Comparison of ENCODE assay signal across 9 cellular contexts in genomic region chr6:31356946-31357466, GRCh38. TPM values are rescaled to one million over a fixed set of nuclear protein-coding genes. Genes with fewer than 3 reads are reported as not detected.
DNase-seq lines count a peak whose midpoint lies in the region; ATAC-seq and TF ChIP-seq lines count a peak whose summit lies in the region.
"Had no signal": no experiment of that assay in that cellular context is flagged by ENCODE, and none has a peak within 500 bp of the region (broad histone marks: within the 10 kb centered on the region; RNA-seq: fewer than 3 reads in every experiment).

TSS of gene HLA-B (minus strand) at chr6:31357179. CDS start at chr6:31357158, 21 bp downstream.

- under 1% methylated on average over 12 of the region's 39 CpGs for WGBS in esophagus muscularis mucosa

- intact Hi-C loops in esophagus muscularis mucosa (cut with DNase I), result no loop called here

- H3K27me3 ChIP-seq in BJ (ENCODE audit: control insufficient read depth, insufficient read depth, low read length) (peaks cover 5% of the 10 kb centered on the region), OCI-LY3 (ENCODE audit: low read depth, low read length) (no peaks in the 10 kb centered on the region), esophagus muscularis mucosa (no peaks in the 10 kb centered on the region), mucosa of stomach (ENCODE audit: control insufficient read depth, insufficient read depth, low read length) (peaks cover 3% of the 10 kb centered on the region)

- POLR2A ChIA-PET in BJ (lab: Charles Lee), result no interaction called here

- peak within 1 kb of the TSS; percentile 99 for H3K9ac ChIP-seq in OCI-LY3 (ENCODE audit: low read length)
- peak within 1 kb of the TSS; percentile 99 for H3K9ac ChIP-seq in mucosa of stomach (ENCODE audit: low read length)

- TF ChIP-seq CTCF in BJ (IDR thresholded peaks at IDR 0.05; ENCODE audit: insufficient read depth, low read depth, low read length), result no peak; the same call in 1 of the 2 replicates
- no peak for TF ChIP-seq CTCF in OCI-LY3 (IDR thresholded peaks at IDR 0.05; ENCODE audit: low read depth, low read length)
- TF ChIP-seq CTCF in esophagus muscularis mucosa (IDR thresholded peaks at IDR 0.05), result no peak

- DNase-seq in BJ (ENCODE audit: low read depth), result peak; percentile 49
- peak; percentile 67 to 72 for DNase-seq in activated T-cell treated with anti-CD3 and anti-CD28 coated beads, Interleukin-2, amount 50 U/mL, for 48 hours
- peak; percentile 97 for DNase-seq in esophagus muscularis mucosa (ENCODE audit: extremely low spot score)
- DNase-seq in stimulated activated CD8-positive, alpha-beta memory T cell treated with anti-CD3 and anti-CD28 coated beads, Interleukin-7, amount 100 ng/mL, for 1 hour (ENCODE audit: low read depth in 2 of 2), result peak; percentile 46 to 55

- peaks cover 26% of the 10 kb centered on the region for H3K79me2 ChIP-seq in OCI-LY3 (ENCODE audit: low read length)

- ATAC-seq in HG03354 (IDR thresholded peaks at IDR 0.05; ENCODE audit: poor library complexity, severe bottlenecking, unreplicated experiment), result peak; percentile 84

- H3K4me1 ChIP-seq in OCI-LY3 (ENCODE audit: low read length) (peaks cover 30% of the 10 kb centered on the region), esophagus muscularis mucosa (peaks cover 8 to 20% (median 16%) of the 10 kb centered on the region in 4 donors), mucosa of stomach (ENCODE audit: control insufficient read depth, insufficient read depth, low read length) (peaks cover 19% of the 10 kb centered on the region)

- peak within 1 kb of the TSS; percentile 99 for H3K4me2 ChIP-seq in OCI-LY3 (ENCODE audit: low read length)

- peaks cover 38% of the 10 kb centered on the region for H4K20me1 ChIP-seq in OCI-LY3 (ENCODE audit: insufficient read depth, low read length)

- H3K27ac ChIP-seq in OCI-LY3 (ENCODE audit: low read length), result peak within 1 kb of the TSS; percentile 77
- peak within 1 kb of the TSS; percentile 75 to 93 (median 83) for H3K27ac ChIP-seq in esophagus muscularis mucosa (replicated peaks in 1 of 4)
- H3K27ac ChIP-seq: VCaP had no signal

- TF ChIP-seq EP300 in esophagus muscularis mucosa (IDR thresholded peaks at IDR 0.05), result no peak

- peak within 1 kb of the TSS; percentile 58; the same call in 1 of the 2 replicates for H2AFZ ChIP-seq in OCI-LY3 (ENCODE audit: low read depth, low read length)

- no peaks in the 10 kb centered on the region for H3K9me3 ChIP-seq in OCI-LY3 (ENCODE audit: insufficient read depth, low read length)
- no peaks in the 10 kb centered on the region for H3K9me3 ChIP-seq in esophagus muscularis mucosa
- no peaks in the 10 kb centered on the region for H3K9me3 ChIP-seq in mucosa of stomach (ENCODE audit: control insufficient read depth, low read length)

- peaks cover 14% of the 10 kb centered on the region for H3K36me3 ChIP-seq in BJ (ENCODE audit: control insufficient read depth, insufficient read depth, low read length)
- peaks cover 29% of the 10 kb centered on the region for H3K36me3 ChIP-seq in OCI-LY3 (replicated peaks; ENCODE audit: low read depth, low read length)
- peaks cover 0 to 26% (median 19%) of the 10 kb centered on the region in 4 donors for H3K36me3 ChIP-seq in esophagus muscularis mucosa
- H3K36me3 ChIP-seq in mucosa of stomach (ENCODE audit: control insufficient read depth, insufficient read depth, low read length), result peaks cover 26% of the 10 kb centered on the region

- peak within 1 kb of the TSS; percentile 83 for H3K4me3 ChIP-seq in BJ (ENCODE audit: low read depth, low read length)
- peak within 1 kb of the TSS; percentile 90 for H3K4me3 ChIP-seq in OCI-LY3 (ENCODE audit: low read length)
- H3K4me3 ChIP-seq in esophagus muscularis mucosa, result peak within 1 kb of the TSS; percentile 67 to 73 (median 68)
- peak within 1 kb of the TSS; percentile 75 for H3K4me3 ChIP-seq in mucosa of stomach (ENCODE audit: low read length)

- CTCF ChIA-PET in BJ (lab: Yijun Ruan, JAX), result interaction anchor here (2.1 kb wide), 1 partner anchor 10 kb away, joined by 15 read pairs; no protein-coding TSS in a partner anchor

- TF ChIP-seq POLR2A in GM19099 (IDR thresholded peaks at IDR 0.05; ENCODE audit: extremely low read depth, insufficient read length, low read depth) (peak; percentile 99), esophagus muscularis mucosa (IDR thresholded peaks at IDR 0.05; ENCODE audit: low read depth) (peak; percentile 82)

RNA-seq across cellular contexts. Expression of gene HLA-B, which starts in this region (rescaled TPM):
- polyA plus RNA-seq in BJ (2011; rRNA removed), result 1,142 and 1,777 TPM in 2 replicates
- polyA minus RNA-seq in BJ (2011; rRNA and poly(A)+ RNA removed), result 225 and 293 TPM in 2 replicates
- 100 to 1,000 TPM; 336 to 628 (median 502) TPM for total RNA-seq in esophagus muscularis mucosa

Comparison
In these comparisons a context has a peak if more than half of its experiments do, and no peak if none do; other contexts are left out.
1. Peak in every context shown above with its lines: DNase-seq, ATAC-seq, H3K4me3 ChIP-seq and H3K27ac ChIP-seq.